Comparison of ENCODE assay signal across 40 cellular contexts in the genomic region with DNA sequence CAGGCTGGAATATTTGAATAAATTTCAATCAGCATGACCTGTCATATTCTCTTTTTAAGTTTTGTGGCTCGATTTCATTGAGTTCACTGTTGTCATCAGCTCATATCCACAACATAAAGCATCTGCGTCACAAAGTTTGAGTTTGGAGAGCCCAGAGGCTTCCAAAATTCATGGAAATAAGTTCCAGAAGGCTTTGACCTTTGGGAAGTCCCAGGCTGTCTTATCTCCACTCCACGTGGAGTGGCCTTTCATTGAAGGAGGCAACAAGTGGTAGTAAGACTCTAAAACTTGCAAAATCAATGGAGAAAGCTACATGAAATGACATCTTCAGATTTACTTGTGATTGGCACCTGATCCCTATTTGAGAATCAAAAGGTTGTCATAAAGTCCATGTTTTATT. TPM values are rescaled to one million over a fixed set of nuclear protein-coding genes. Genes with fewer than 3 reads are reported as not detected.
"Had no signal": no experiment of that assay in that cellular context is flagged by ENCODE, and none has a peak within 500 bp of the region (broad histone marks: within the 10 kb centered on the region; RNA-seq: fewer than 3 reads in every experiment).

No MANE protein-coding gene starts in this region.

- H3K9me3 ChIP-seq: adrenal gland, ascending aorta, body of pancreas, breast epithelium had no signal

- DNase-seq: activated effector memory CD4-positive, alpha-beta T cell treated with anti-CD3 and anti-CD28 coated beads, Interleukin-2, amount 50 U/mL, for 16 hours; activated effector memory CD4-positive, alpha-beta T cell treated with Interleukin-2 at 50 U/mL for 16 hours; activated gamma-delta T cell; activated gamma-delta T cell treated with Interleukin-2 at 50 U/mL for 16 hours; activated naive CD4-positive, alpha-beta T cell; activated naive CD4-positive, alpha-beta T cell treated with anti-CD3 and anti-CD28 coated beads for 36 hours; activated naive CD4-positive, alpha-beta T cell treated with anti-CD3 and anti-CD28 coated beads, Interleukin-2, amount 10 ng/mL, durations not matched to agents 7 days and 5 days; activated naive CD4-positive, alpha-beta T cell treated with anti-CD3 and anti-CD28 coated beads, Interleukin-2, amount 50 U/mL, for 16 hours; activated naive CD4-positive, alpha-beta T cell treated with Interleukin-2 at 50 U/mL for 16 hours; activated naive CD8-positive, alpha-beta T cell treated with anti-CD3 and anti-CD28 coated beads for 36 hours; activated naive CD8-positive, alpha-beta T cell treated with anti-CD3 and anti-CD28 coated beads, Interleukin-2, amount 10 ng/mL, durations not matched to agents 7 days and 5 days; activated naive CD8-positive, alpha-beta T cell treated with anti-CD3 and anti-CD28 coated beads, Interleukin-2, amount 50 U/mL, for 24 hours; activated T-cell treated with anti-CD3 and anti-CD28 coated beads for 4 hours; activated T-cell treated with anti-CD3 and anti-CD28 coated beads, Interleukin-2, amount 50 U/mL, for 1 hour; activated T-cell treated with anti-CD3 and anti-CD28 coated beads, Interleukin-2, amount 50 U/mL, for 24 hours; activated T-cell treated with anti-CD3 and anti-CD28 coated beads, Interleukin-2, amount 50 U/mL, for 4 hours; activated T-cell treated with anti-CD3 and anti-CD28 coated beads, Interleukin-2, amount 50 U/mL, for 48 hours; activated T-cell treated with anti-CD3 and anti-CD28 coated beads, Interleukin-2, amount 50 U/mL, for 72 hours; adrenal gland; amniotic stem cell; amygdala; anterior cingulate cortex; aorta; body of pancreas; brain microvascular endothelial cell; caudate nucleus; central memory CD4-positive, alpha-beta T cell; cerebellar nuclear complex had no signal

- H3K27me3 Mint-ChIP-seq: activated naive CD4-positive, alpha-beta T cell treated with anti-CD3 and anti-CD28 coated beads, Interleukin-2, amount 10 ng/mL, durations not matched to agents 7 days and 5 days; activated naive CD8-positive, alpha-beta T cell; activated naive CD8-positive, alpha-beta T cell treated with anti-CD3 and anti-CD28 coated beads, Interleukin-2, amount 50 U/mL, for 24 hours; activated T-cell treated with anti-CD3 and anti-CD28 coated beads, Interleukin-2, amount 50 U/mL, for 24 hours; brain; central memory CD8-positive, alpha-beta T cell had no signal

- H3K4me3 Mint-ChIP-seq: activated naive CD4-positive, alpha-beta T cell treated with anti-CD3 and anti-CD28 coated beads for 36 hours; activated naive CD4-positive, alpha-beta T cell treated with anti-CD3 and anti-CD28 coated beads, Interleukin-2, amount 10 ng/mL, durations not matched to agents 7 days and 5 days; activated naive CD4-positive, alpha-beta T cell treated with anti-CD3 and anti-CD28 coated beads, Interleukin-2, amount 50 U/mL, for 24 hours; activated naive CD8-positive, alpha-beta T cell; activated naive CD8-positive, alpha-beta T cell treated with anti-CD3 and anti-CD28 coated beads for 36 hours; activated naive CD8-positive, alpha-beta T cell treated with anti-CD3 and anti-CD28 coated beads, Interleukin-2, amount 10 ng/mL, durations not matched to agents 7 days and 5 days; activated naive CD8-positive, alpha-beta T cell treated with anti-CD3 and anti-CD28 coated beads, Interleukin-2, amount 50 U/mL, for 24 hours; activated T-cell treated with anti-CD3 and anti-CD28 coated beads, Interleukin-2, amount 50 U/mL, for 24 hours; activated T-cell treated with anti-CD3 and anti-CD28 coated beads, Interleukin-2, amount 50 U/mL, for 4 hours; activated T-cell treated with anti-CD3 and anti-CD28 coated beads, Interleukin-2, amount 50 U/mL, for 72 hours; activated T-helper 1 cell treated with anti-CD3 and anti-CD28 coated beads, Interleukin-12 subunit alpha, Interleukin-12 subunit beta, Interleukin-2, Interleukin-4 antibody, amounts not matched to agents 30 ng/mL and 10 ng/mL and 1 ng/mL, durations not matched to agents 14 hours and 24 hours and 36 hours; activated T-helper 17 cell treated with anti-CD3 and anti-CD28 coated beads, Interleukin-2, amount 50 U/mL, for 72 hours; brain; central memory CD8-positive, alpha-beta T cell had no signal

- H3K9me3 Mint-ChIP-seq: activated naive CD4-positive, alpha-beta T cell treated with anti-CD3 and anti-CD28 coated beads for 36 hours; activated naive CD4-positive, alpha-beta T cell treated with anti-CD3 and anti-CD28 coated beads, Interleukin-2, amount 10 ng/mL, durations not matched to agents 7 days and 5 days; activated naive CD4-positive, alpha-beta T cell treated with anti-CD3 and anti-CD28 coated beads, Interleukin-2, amount 50 U/mL, for 72 hours; activated naive CD8-positive, alpha-beta T cell treated with anti-CD3 and anti-CD28 coated beads for 36 hours; activated naive CD8-positive, alpha-beta T cell treated with anti-CD3 and anti-CD28 coated beads, Interleukin-2, amount 10 ng/mL, durations not matched to agents 7 days and 5 days; activated naive CD8-positive, alpha-beta T cell treated with anti-CD3 and anti-CD28 coated beads, Interleukin-2, amount 50 U/mL, for 24 hours; activated T-cell treated with anti-CD3 and anti-CD28 coated beads, Interleukin-2, amount 50 U/mL, for 24 hours; activated T-cell treated with anti-CD3 and anti-CD28 coated beads, Interleukin-2, amount 50 U/mL, for 4 hours; activated T-cell treated with anti-CD3 and anti-CD28 coated beads, Interleukin-2, amount 50 U/mL, for 72 hours; activated T-helper 1 cell treated with anti-CD3 and anti-CD28 coated beads, Interleukin-12 subunit alpha, Interleukin-12 subunit beta, Interleukin-2, Interleukin-4 antibody, amounts not matched to agents 30 ng/mL and 10 ng/mL and 1 ng/mL, durations not matched to agents 14 hours and 24 hours and 36 hours; activated T-helper 17 cell treated with anti-CD3 and anti-CD28 coated beads, Interleukin-2, amount 50 U/mL, for 72 hours; activated T-helper 2 cell treated with anti-CD3 and anti-CD28 coated beads, Interferon-gamma antibody, Interleukin-2, Interleukin-4, amounts not matched to agents 10 μg/mL and 5 μg/mL and 100 μg/mL, durations not matched to agents 14 hours and 24 hours and 36 hours had no signal

- ATAC-seq: activated naive CD4-positive, alpha-beta T cell treated with anti-CD3 and anti-CD28 coated beads, Interleukin-2, amount 50 U/mL, for 72 hours; activated naive CD8-positive, alpha-beta T cell treated with anti-CD3 and anti-CD28 coated beads, Interleukin-2, amount 50 U/mL, for 24 hours; activated T-cell treated with anti-CD3 and anti-CD28 coated beads, Interleukin-2, amount 50 U/mL, for 4 hours; activated T-cell treated with anti-CD3 and anti-CD28 coated beads, Interleukin-2, amount 50 U/mL, for 72 hours; activated T-helper 17 cell treated with anti-CD3 and anti-CD28 coated beads, Interleukin-2, amount 50 U/mL, for 72 hours; body of pancreas had no signal

- H3K4me3 ChIP-seq: adrenal gland, ascending aorta, body of pancreas, breast epithelium, cardiac muscle cell had no signal

- H3K4me1 ChIP-seq: adrenal gland, ascending aorta, body of pancreas, breast epithelium had no signal

- H3K27ac Mint-ChIP-seq: activated naive CD4-positive, alpha-beta T cell treated with anti-CD3 and anti-CD28 coated beads for 36 hours; activated naive CD4-positive, alpha-beta T cell treated with anti-CD3 and anti-CD28 coated beads, Interleukin-2, amount 10 ng/mL, durations not matched to agents 7 days and 5 days; activated naive CD4-positive, alpha-beta T cell treated with anti-CD3 and anti-CD28 coated beads, Interleukin-2, amount 50 U/mL, for 24 hours; activated naive CD4-positive, alpha-beta T cell treated with anti-CD3 and anti-CD28 coated beads, Interleukin-2, amount 50 U/mL, for 72 hours; activated naive CD8-positive, alpha-beta T cell; activated naive CD8-positive, alpha-beta T cell treated with anti-CD3 and anti-CD28 coated beads for 36 hours; activated naive CD8-positive, alpha-beta T cell treated with anti-CD3 and anti-CD28 coated beads, Interleukin-2, amount 10 ng/mL, durations not matched to agents 7 days and 5 days; activated naive CD8-positive, alpha-beta T cell treated with anti-CD3 and anti-CD28 coated beads, Interleukin-2, amount 50 U/mL, for 24 hours; activated T-cell treated with anti-CD3 and anti-CD28 coated beads, Interleukin-2, amount 50 U/mL, for 24 hours; activated T-cell treated with anti-CD3 and anti-CD28 coated beads, Interleukin-2, amount 50 U/mL, for 72 hours; activated T-helper 1 cell treated with anti-CD3 and anti-CD28 coated beads, Interleukin-12 subunit alpha, Interleukin-12 subunit beta, Interleukin-2, Interleukin-4 antibody, amounts not matched to agents 30 ng/mL and 10 ng/mL and 1 ng/mL, durations not matched to agents 14 hours and 24 hours and 36 hours; activated T-helper 17 cell treated with anti-CD3 and anti-CD28 coated beads, Interleukin-2, amount 50 U/mL, for 72 hours; activated T-helper 2 cell treated with anti-CD3 and anti-CD28 coated beads, Interferon-gamma antibody, Interleukin-2, Interleukin-4, amounts not matched to agents 10 μg/mL and 5 μg/mL and 100 μg/mL, durations not matched to agents 14 hours and 24 hours and 36 hours; brain had no signal

- H3K4me1 Mint-ChIP-seq: activated naive CD4-positive, alpha-beta T cell treated with anti-CD3 and anti-CD28 coated beads, Interleukin-2, amount 50 U/mL, for 24 hours; brain; central memory CD8-positive, alpha-beta T cell had no signal

- H3K36me3 ChIP-seq: adrenal gland, ascending aorta, brain microvascular endothelial cell, breast epithelium, cardiac muscle cell had no signal

- H3K27ac ChIP-seq: adrenal gland, ascending aorta, body of pancreas, brain microvascular endothelial cell, breast epithelium, cardiac muscle cell had no signal

- H3K36me3 Mint-ChIP-seq: activated naive CD4-positive, alpha-beta T cell treated with anti-CD3 and anti-CD28 coated beads, Interleukin-2, amount 10 ng/mL, durations not matched to agents 7 days and 5 days; activated naive CD4-positive, alpha-beta T cell treated with anti-CD3 and anti-CD28 coated beads, Interleukin-2, amount 50 U/mL, for 24 hours; activated naive CD4-positive, alpha-beta T cell treated with anti-CD3 and anti-CD28 coated beads, Interleukin-2, amount 50 U/mL, for 72 hours; activated naive CD8-positive, alpha-beta T cell; activated naive CD8-positive, alpha-beta T cell treated with anti-CD3 and anti-CD28 coated beads for 36 hours; activated naive CD8-positive, alpha-beta T cell treated with anti-CD3 and anti-CD28 coated beads, Interleukin-2, amount 10 ng/mL, durations not matched to agents 7 days and 5 days; brain had no signal

- H3K27me3 ChIP-seq: adrenal gland, ascending aorta, body of pancreas, brain microvascular endothelial cell, breast epithelium, cardiac muscle cell had no signal

RNA-seq across cellular contexts. Expression of gene UNC5C, which starts 54.1 kb away (rescaled TPM):
- total RNA-seq: activated naive CD4-positive, alpha-beta T cell treated with anti-CD3 and anti-CD28 coated beads for 36 hours; activated naive CD4-positive, alpha-beta T cell treated with anti-CD3 and anti-CD28 coated beads, Interleukin-2, amount 50 U/mL, for 72 hours; activated naive CD8-positive, alpha-beta T cell treated with anti-CD3 and anti-CD28 coated beads for 36 hours; activated naive CD8-positive, alpha-beta T cell treated with anti-CD3 and anti-CD28 coated beads, Interleukin-2, amount 10 ng/mL, durations not matched to agents 7 days and 5 days; activated T-helper 1 cell treated with anti-CD3 and anti-CD28 coated beads, Interleukin-12 subunit alpha, Interleukin-12 subunit beta, Interleukin-2, Interleukin-4 antibody, amounts not matched to agents 30 ng/mL and 10 ng/mL and 1 ng/mL, durations not matched to agents 14 hours and 24 hours and 36 hours; bronchial epithelial cell had no signal
